ENCODE assay signal across 19 cellular contexts in genomic region chr14:68314642-68315041, GRCh38.
DNase-seq lines count a peak whose midpoint lies in the region; ATAC-seq, FAIRE-seq and TF ChIP-seq lines count a peak whose summit lies in the region.
"Had no signal": no experiment of that assay in that cellular context is flagged by ENCODE, and none has a peak within 500 bp of the region (broad histone marks: within the 10 kb centered on the region; RNA-seq: fewer than 3 reads in every experiment).

No MANE protein-coding gene starts in this region.

- no peak for TF ChIP-seq EP300 in esophagus muscularis mucosa (IDR thresholded peaks at IDR 0.05)

- H3K79me2 ChIP-seq in neural progenitor cell (ENCODE audit: low read depth): no peaks in the 10 kb centered on the region

- no peaks in the 10 kb centered on the region for H3K9me3 Mint-ChIP-seq in activated B cell treated with CpG ODN at 0.5 μM for 24 hours
- H3K9me3 Mint-ChIP-seq in neural progenitor cell: no peaks in the 10 kb centered on the region

- WGBS in esophagus muscularis mucosa: 83% methylated on average over 4 of the region's 4 CpGs
- 97% methylated on average over 4 of the region's 4 CpGs for WGBS in right cardiac atrium

- CTCF ChIA-PET in activated B cell treated with CpG ODN at 0.5 μM for 24 hours (lab: Charles Lee): interaction anchor here (1.2 to 3.1 kb wide), 2 partner anchors 28 to 30 kb away, joined by 3 to 15 read pairs; no protein-coding TSS in a partner anchor

- H3K27me3 ChIP-seq in esophagus muscularis mucosa: no peaks in the 10 kb centered on the region
- H3K27me3 ChIP-seq in neural progenitor cell: no peaks in the 10 kb centered on the region
- no peaks in the 10 kb centered on the region for H3K27me3 ChIP-seq in right cardiac atrium (ENCODE audit: control insufficient read depth, insufficient read depth)
- H3K27me3 ChIP-seq: BE2C had no signal

- DNase-seq in activated B cell treated with CpG ODN at 0.5 μM for 24 hours (no peak), esophagus muscularis mucosa (ENCODE audit: extremely low spot score) (no peak), neural progenitor cell (ENCODE audit: low spot score) (no peak), HT-29 (ENCODE audit: low spot score) (no peak), urothelium cell line (ENCODE audit: low spot score) (no peak), NCI-H1930 (lab: John Stamatoyannopoulos, UW) (no peak), right cardiac atrium (no peak)
- DNase-seq: BE2C, NCI-H1092, NCI-H1417 treated with DMSO at 0.1 percent for 48 hours, NCI-H1694 treated with DMSO at 0.1 percent for 48 hours, NCI-H2171 treated with DMSO at 0.1 percent for 48 hours, NCI-H345, NCI-H510A treated with DMSO at 0.1 percent for 48 hours, NCI-H748 treated with DMSO at 0.1 percent for 48 hours, SIG-M5 had no signal

- no peak for TF ChIP-seq CTCF in activated B cell treated with CpG ODN at 0.5 μM for 24 hours (IDR thresholded peaks at IDR 0.05)
- TF ChIP-seq CTCF in esophagus muscularis mucosa (IDR thresholded peaks at IDR 0.05): no peak
- no peak for TF ChIP-seq CTCF in neural progenitor cell (IDR thresholded peaks at IDR 0.05)

- H3K4me1 Mint-ChIP-seq in activated B cell treated with CpG ODN at 0.5 μM for 24 hours: peaks cover 92% of the 10 kb centered on the region
- H3K4me1 Mint-ChIP-seq in neural progenitor cell: peaks cover 46% of the 10 kb centered on the region

- no peaks in the 10 kb centered on the region for H4K20me1 ChIP-seq in neural progenitor cell (ENCODE audit: low read depth)

- no peak for TF ChIP-seq POLR2A in esophagus muscularis mucosa (IDR thresholded peaks at IDR 0.05; ENCODE audit: low read depth)

- no peaks in the 10 kb centered on the region for H3K36me3 Mint-ChIP-seq in activated B cell treated with CpG ODN at 0.5 μM for 24 hours (ENCODE audit: low read depth)
- H3K36me3 Mint-ChIP-seq in neural progenitor cell: peaks cover 15% of the 10 kb centered on the region

- FAIRE-seq in urothelium cell line (lab: Jason Lieb, UNC): no peak
- FAIRE-seq: RCC 7860 had no signal

- H3K36me3 ChIP-seq in esophagus muscularis mucosa: no peaks in the 10 kb centered on the region
- H3K36me3 ChIP-seq in neural progenitor cell: no peaks in the 10 kb centered on the region
- H3K36me3 ChIP-seq: BE2C had no signal

- peak overlapping the region; percentile 52 for H3K4me2 ChIP-seq in neural progenitor cell

- H3K27ac Mint-ChIP-seq in activated B cell treated with CpG ODN at 0.5 μM for 24 hours: peak overlapping the region; percentile 94
- H3K27ac Mint-ChIP-seq in neural progenitor cell: no peak overlapping the region

- ATAC-seq in activated B cell treated with CpG ODN at 0.5 μM for 24 hours (ENCODE audit: low read depth) (no peak), right cardiac atrium (no peak)
- ATAC-seq: HCT116 had no signal

- peaks cover 5% of the 10 kb centered on the region for H3F3A ChIP-seq in neural progenitor cell (ENCODE audit: low read depth)

- peak overlapping the region in 3 of 4 donors; percentile 25 to 54 (median 52) for H3K27ac ChIP-seq in esophagus muscularis mucosa (replicated peaks in 1 of 4)
- no peak overlapping the region for H3K27ac ChIP-seq in neural progenitor cell
- H3K27ac ChIP-seq in right cardiac atrium (ENCODE audit: low read length): no peak overlapping the region
- H3K27ac ChIP-seq: SK-N-MC had no signal

- H2AFZ ChIP-seq in neural progenitor cell (replicated peaks): no peak overlapping the region

- H3K4me3 ChIP-seq in esophagus muscularis mucosa (no peak overlapping the region), neural progenitor cell (no peak overlapping the region), right cardiac atrium (ENCODE audit: low read length) (no peak overlapping the region)
- H3K4me3 ChIP-seq: SK-N-MC had no signal

- H3K9me3 ChIP-seq in esophagus muscularis mucosa: no peaks in the 10 kb centered on the region
- H3K9me3 ChIP-seq in neural progenitor cell (ENCODE audit: low read depth): no peaks in the 10 kb centered on the region
- no peaks in the 10 kb centered on the region for H3K9me3 ChIP-seq in right cardiac atrium (ENCODE audit: control insufficient read depth, low read length)
- H3K9me3 ChIP-seq: BE2C had no signal

- POLR2A ChIA-PET in activated B cell treated with CpG ODN at 0.5 μM for 24 hours (lab: Charles Lee): interaction anchor here (0.8 to 12.5 kb wide), 19 partner anchors 8 to 502 kb away, joined by 4 to 251 read pairs (median 16); partner anchors contain the start of gene ZFP36L1

- H3K27me3 Mint-ChIP-seq in activated B cell treated with CpG ODN at 0.5 μM for 24 hours (no peaks in the 10 kb centered on the region), neural progenitor cell (ENCODE audit: insufficient read depth, low read depth) (peaks cover 8% of the 10 kb centered on the region)

- H3K4me1 ChIP-seq in esophagus muscularis mucosa: peaks cover 0 to 57% (median 44%) of the 10 kb centered on the region in 4 donors
- peaks cover 48% of the 10 kb centered on the region for H3K4me1 ChIP-seq in neural progenitor cell
- no peaks in the 10 kb centered on the region for H3K4me1 ChIP-seq in right cardiac atrium (ENCODE audit: control insufficient read depth, insufficient read depth, low read length)

- intact Hi-C loops in activated B cell treated with CpG ODN at 0.5 μM for 24 hours (cut with micrococcal nuclease) (no loop called here), esophagus muscularis mucosa (cut with DNase I) (no loop called here), right cardiac atrium (cut with DNase I) (no loop called here)

- no peak overlapping the region for H3K9ac ChIP-seq in neural progenitor cell

- H3K4me3 Mint-ChIP-seq in activated B cell treated with CpG ODN at 0.5 μM for 24 hours: peak overlapping the region; percentile 16
- no peak overlapping the region for H3K4me3 Mint-ChIP-seq in neural progenitor cell

Comparison
In these comparisons a context has a peak if more than half of its experiments do, and no peak if none do; other contexts are left out.
1. H3K27ac ChIP-seq: peak in esophagus muscularis mucosa (3 of 4); none in neural progenitor cell (single experiment) and right cardiac atrium (single experiment).